In genomic region chr2:37168217-37168981, GRCh38 we compare ENCODE assay signal across 8 cellular contexts. TPM values are rescaled to one million over a fixed set of nuclear protein-coding genes. Genes with fewer than 3 reads are reported as not detected.
A peak's percentile ranks its signal among the peaks of the same experiment; 100 is the strongest.
DNase-seq lines count a peak whose midpoint lies in the region; TF ChIP-seq lines count a peak whose summit lies in the region.

No MANE protein-coding gene starts in this region.

- no peaks in the 10 kb centered on the region for H3K79me2 ChIP-seq in hepatocyte

- peak overlapping the region; percentile 4 for H3K4me2 ChIP-seq in hepatocyte

- 55% methylated on average over 17 of the region's 17 CpGs for WGBS in hepatocyte (ENCODE audit: low lambda C conversion rate, missing lambda C conversion rate)

- H3K4me3 ChIP-seq in ascending aorta (no peak overlapping the region), hepatocyte (no peak overlapping the region)

- intact Hi-C loops in ascending aorta (cut with DNase I) (loop anchor here (5.0 kb wide), 1 partner anchor 724 kb away; no protein-coding TSS in a partner anchor), posterior vena cava (cut with DNase I) (no loop called here)

- TF ChIP-seq CTCF in ascending aorta (IDR thresholded peaks at IDR 0.05), result peak; percentile 26 to 55 (median 51)
- peak; percentile 59 for TF ChIP-seq CTCF in hepatocyte (IDR thresholded peaks at IDR 0.05; ENCODE audit: poor library complexity)

- no peak overlapping the region for H2AFZ ChIP-seq in hepatocyte

- no peaks in the 10 kb centered on the region for H3K9me3 ChIP-seq in ascending aorta
- H3K9me3 ChIP-seq in hepatocyte (ENCODE audit: low read depth), result no peaks in the 10 kb centered on the region

- no peaks in the 10 kb centered on the region for H3K4me1 ChIP-seq in ascending aorta
- H3K4me1 ChIP-seq in hepatocyte (ENCODE audit: insufficient read depth), result no peaks in the 10 kb centered on the region

- H3K27ac ChIP-seq in ascending aorta (no peak overlapping the region), hepatocyte (peak overlapping the region; percentile 28)

- no peaks in the 10 kb centered on the region for H4K20me1 ChIP-seq in hepatocyte (ENCODE audit: insufficient read depth, poor library complexity, severe bottlenecking)

- H3K36me3 ChIP-seq in ascending aorta (no peaks in the 10 kb centered on the region), hepatocyte (replicated peaks; ENCODE audit: insufficient read depth, low read depth) (no peaks in the 10 kb centered on the region)

- DNase-seq in DMS79 treated with DMSO at 0.1 percent for 48 hours (lab: John Stamatoyannopoulos, UW) (peak; percentile 14), DMS79 (lab: John Stamatoyannopoulos, UW) (no peak), HCEC 1CT (peak; percentile 66), NCI-H526 (lab: John Stamatoyannopoulos, UW) (peak; percentile 9 to 46), ascending aorta (ENCODE audit: low spot score in 2 of 2) (no peak), hepatocyte (ENCODE audit: low spot score) (peak; percentile 46), posterior vena cava (ENCODE audit: low spot score) (no peak)
- peak; percentile 3 for DNase-seq in stimulated activated naive CD4-positive, alpha-beta T cell treated with Interleukin-2 at 50 U/mL for 16 hours (lab: John Stamatoyannopoulos, UW)

- H3K9me2 ChIP-seq in hepatocyte (replicated peaks; ENCODE audit: insufficient read depth), result no peaks in the 10 kb centered on the region

- no peaks in the 10 kb centered on the region for H3K27me3 ChIP-seq in ascending aorta
- no peaks in the 10 kb centered on the region for H3K27me3 ChIP-seq in hepatocyte

RNA-seq across cellular contexts. Expression of gene EIF2AK2, which starts 11.6 kb away (rescaled TPM):
- total RNA-seq in ascending aorta (10.6 TPM), hepatocyte (35.6 and 38.4 TPM in 2 replicates), posterior vena cava (10 to 100 TPM; 39.8 to 51.0 TPM)
- 22.2 and 27.8 TPM in 2 replicates for polyA plus RNA-seq in hepatocyte

RNA-seq across cellular contexts. Expression of gene SULT6B1, which starts 20.1 kb away (rescaled TPM):
- total RNA-seq in ascending aorta (not detected), hepatocyte (not detected in 2 replicates), posterior vena cava (not detected)
- not detected in 2 replicates for polyA plus RNA-seq in hepatocyte

RNA-seq across cellular contexts. Expression of gene CEBPZOS, which starts 27.9 kb away (rescaled TPM):
- total RNA-seq in ascending aorta (2.9 TPM), hepatocyte (11.0 and 14.8 TPM in 2 replicates), posterior vena cava (10 to 100 TPM; 31.7 to 33.3 TPM)
- polyA plus RNA-seq in hepatocyte, result 13.7 and 17.1 TPM in 2 replicates

Comparison
In these comparisons a context has a peak if more than half of its experiments do, and no peak if none do; other contexts are left out.
1. DNase-seq: peak in DMS79 treated with DMSO at 0.1 percent for 48 hours (single experiment), HCEC 1CT (single experiment), NCI-H526 (2 of 2), hepatocyte (single experiment) and stimulated activated naive CD4-positive, alpha-beta T cell treated with Interleukin-2 at 50 U/mL for 16 hours (single experiment); none in DMS79 (single experiment), ascending aorta (0 of 2) and posterior vena cava (single experiment).